In genomic region chr16:67013238-67013822, GRCh38 we compare ENCODE assay signal across 8 cellular contexts. TPM values are rescaled to one million over a fixed set of nuclear protein-coding genes. Genes with fewer than 3 reads are reported as not detected.
DNase-seq lines count a peak whose midpoint lies in the region; ATAC-seq and TF ChIP-seq lines count a peak whose summit lies in the region.

No MANE protein-coding gene starts in this region.

- no peak overlapping the region for H3K27ac ChIP-seq in muscle layer of colon (ENCODE audit: low read depth, low read length)

- H3K36me3 ChIP-seq in muscle layer of colon (ENCODE audit: insufficient read depth, low read length), result no peaks in the 10 kb centered on the region

- peak overlapping the region; percentile 36; the same call in 1 of the 2 replicates for H3K4me3 Mint-ChIP-seq in HFFc6

- H3K27me3 Mint-ChIP-seq in HFFc6 (ENCODE audit: insufficient read depth), result peaks cover 5% of the 10 kb centered on the region

- no peak overlapping the region for H3K27ac Mint-ChIP-seq in HFFc6

- H3K4me3 ChIP-seq in AG09309 (ENCODE audit: control insufficient read depth, low read depth, low read length) (peak overlapping the region; percentile 36), cardiac fibroblast (replicated peaks in 1 of 2; ENCODE audit: low read depth in 2 of 2, low read length in 2 of 2) (peak overlapping the region; percentile 32 to 52), muscle layer of colon (ENCODE audit: low read depth in 1 of 2, low read length in 2 of 2) (peak overlapping the region; percentile 12 to 64)

- DNase-seq in AG09309 (ENCODE audit: low read depth), result no peak
- no peak for DNase-seq in HFFc6
- no peak for DNase-seq in cardiac fibroblast (ENCODE audit: low read depth in 2 of 2)
- DNase-seq in COLO829 (ENCODE audit: low spot score), result no peak
- no peak for DNase-seq in stimulated activated CD4-positive, alpha-beta T cell treated with anti-CD3 and anti-CD28 coated beads, Interleukin-15, amount 100 ng/mL, for 24 hours

- no peaks in the 10 kb centered on the region for H3K9me3 ChIP-seq in muscle layer of colon (ENCODE audit: low read length)

- H3K36me3 Mint-ChIP-seq in HFFc6 (ENCODE audit: low read depth), result no peaks in the 10 kb centered on the region

- H3K4me1 ChIP-seq in muscle layer of colon (ENCODE audit: insufficient read depth, low read length), result peaks cover 8% of the 10 kb centered on the region

- H3K27me3 ChIP-seq in muscle layer of colon (ENCODE audit: control insufficient read depth in 1 of 2, insufficient read depth in 2 of 2, low read length in 2 of 2), result peaks cover 0 to 9% of the 10 kb centered on the region in 2 donors

- H3K9ac ChIP-seq in muscle layer of colon (ENCODE audit: low read length), result no peak overlapping the region

- TF ChIP-seq CTCF in AG09309 (IDR thresholded peaks at IDR 0.05; ENCODE audit: control insufficient read depth, insufficient read depth, low read depth, low read length, missing control alignments), result no peak
- no peak for TF ChIP-seq CTCF in HFFc6 (IDR thresholded peaks at IDR 0.05)
- TF ChIP-seq CTCF in cardiac fibroblast (IDR thresholded peaks at IDR 0.05; ENCODE audit: low read depth, low read length), result no peak

- H3K9me3 Mint-ChIP-seq in HFFc6, result no peaks in the 10 kb centered on the region

- ATAC-seq in GM21786 (IDR thresholded peaks at IDR 0.05; ENCODE audit: unreplicated experiment) (no peak), HG02571 (IDR thresholded peaks at IDR 0.05; ENCODE audit: unreplicated experiment) (no peak)

- H3K4me1 Mint-ChIP-seq in HFFc6 (ENCODE audit: low read depth), result no peaks in the 10 kb centered on the region

RNA-seq across cellular contexts. Expression of gene CBFB, which starts 15.6 kb away (rescaled TPM):
- total RNA-seq in HFFc6 (2021; fragmentation: NEBNext Ultra II Directional; extraction: Animal tissue kit (Norgen Biotek cat#: 25700)), result 10 to 100 TPM; 55.2 to 84.4 (median 69.5) TPM

RNA-seq across cellular contexts. Expression of gene CES4A, which starts 24.9 kb away (rescaled TPM):
- 1 to 10 TPM; 1.7 to 3.5 (median 2.3) TPM for total RNA-seq in HFFc6 (2021; fragmentation: NEBNext Ultra II Directional; extraction: Animal tissue kit (Norgen Biotek cat#: 25700))

RNA-seq across cellular contexts. Expression of gene CES3, which starts 52.3 kb away (rescaled TPM):
- total RNA-seq in HFFc6 (2021; fragmentation: NEBNext Ultra II Directional; extraction: Animal tissue kit (Norgen Biotek cat#: 25700)), result under 1 TPM in 5 of 6 experiments, not detected in 1; 0.06 to 0.39 (median 0.14) TPM
